ENCODE assay signal across 26 cellular contexts in genomic region chrX:4193500-4193899, GRCh38.
"Had no signal": no experiment of that assay in that cellular context is flagged by ENCODE, and none has a peak within 500 bp of the region (broad histone marks: within the 10 kb centered on the region; RNA-seq: fewer than 3 reads in every experiment).

No MANE protein-coding gene starts in this region.

- H2AFZ ChIP-seq: neural progenitor cell had no signal

- H3K27me3 ChIP-seq: neural progenitor cell, ovary, right atrium auricular region, stomach, testis, thyroid gland, transverse colon, upper lobe of left lung, vagina had no signal

- H3K27ac Mint-ChIP-seq: mesothelial cell of epicardium; naive B cell; natural killer cell; nephron progenitor cell; neural progenitor cell; progenitor cell of endocrine pancreas; stimulated activated naive B cell treated with anti-CD40 and anti-IgM and Interleukin-4, amounts not matched to agents 10 μg/mL and 1 μg/mL and 100 μg/mL, for 72 hours had no signal

- H3K27ac ChIP-seq: left ventricle myocardium inferior, neural progenitor cell, ovary, right atrium auricular region, skin epidermis, stomach, testis, thyroid gland, transverse colon, upper lobe of left lung, vagina had no signal

- H3K4me1 Mint-ChIP-seq: naive B cell; natural killer cell; nephron progenitor cell; neural progenitor cell; stimulated activated naive B cell treated with anti-CD40 and anti-IgM and Interleukin-4, amounts not matched to agents 10 μg/mL and 1 μg/mL and 100 μg/mL, for 72 hours had no signal

- H3K4me2 ChIP-seq: neural progenitor cell had no signal

- H3K27me3 Mint-ChIP-seq: naive B cell; progenitor cell of endocrine pancreas; stimulated activated naive B cell treated with anti-CD40 and anti-IgM and Interleukin-4, amounts not matched to agents 10 μg/mL and 1 μg/mL and 100 μg/mL, for 72 hours had no signal

- H3K9ac ChIP-seq: neural progenitor cell had no signal

- H3K4me1 ChIP-seq: left ventricle myocardium inferior, neural progenitor cell, right atrium auricular region, stomach, testis, thyroid gland, transverse colon, upper lobe of left lung, vagina had no signal

- H3K4me3 Mint-ChIP-seq: mesothelial cell of epicardium; naive B cell; natural killer cell; nephron progenitor cell; neural progenitor cell; stimulated activated naive B cell treated with anti-CD40 and anti-IgM and Interleukin-4, amounts not matched to agents 10 μg/mL and 1 μg/mL and 100 μg/mL, for 72 hours had no signal

- H3K9me3 Mint-ChIP-seq: mesothelial cell of epicardium, nephron progenitor cell, neural progenitor cell had no signal

- H3K9me3 ChIP-seq: left ventricle myocardium inferior, ovary, right atrium auricular region, stomach, testis, thyroid gland, transverse colon, upper lobe of left lung, vagina had no signal

- H3K4me3 ChIP-seq: left ventricle myocardium inferior, lung, neural progenitor cell, ovary, right atrium auricular region, skin epidermis, stomach, testis, thyroid gland, transverse colon, upper lobe of left lung, vagina had no signal

- H3K36me3 Mint-ChIP-seq: mesothelial cell of epicardium; naive B cell; natural killer cell; neural progenitor cell; stimulated activated naive B cell treated with anti-CD40 and anti-IgM and Interleukin-4, amounts not matched to agents 10 μg/mL and 1 μg/mL and 100 μg/mL, for 72 hours had no signal

- ATAC-seq: natural killer cell; sciatic nerve; stimulated activated naive B cell treated with anti-CD40 and anti-IgM and Interleukin-4, amounts not matched to agents 10 μg/mL and 1 μg/mL and 100 μg/mL, for 72 hours; stimulated activated naive CD8-positive, alpha-beta T cell treated with anti-CD3 and anti-CD28 coated beads, Interleukin-15, Interleukin-2, amounts not matched to agents 100 U/mL and 50 U/mL, for 24 hours had no signal

- H3K36me3 ChIP-seq: left ventricle myocardium inferior, neural progenitor cell, ovary, right atrium auricular region, stomach, thyroid gland, transverse colon, upper lobe of left lung, vagina had no signal

- DNase-seq: islet precursor cell; left ventricle myocardium inferior; mesendoderm; naive B cell; natural killer cell; nephron progenitor cell; ovary; stimulated activated CD4-positive, alpha-beta T cell treated with anti-CD3 and anti-CD28 coated beads, Interleukin-12 subunit alpha, Interleukin-12 subunit beta, amount 100 ng/mL, for 4 hours; stimulated activated CD4-positive, alpha-beta T cell treated with anti-CD3 and anti-CD28 coated beads, Interleukin-15, amount 100 ng/mL, for 24 hours; stimulated activated CD4-positive, alpha-beta T cell treated with anti-CD3 and anti-CD28 coated beads, Interleukin-2, amount 100 ng/mL, for 24 hours; stimulated activated CD4-positive, alpha-beta T cell treated with anti-CD3 and anti-CD28 coated beads, Interleukin-4, amount 100 ng/mL, for 1 hour; stimulated activated naive B cell treated with anti-CD40 and anti-IgM and Interleukin-4, amounts not matched to agents 10 μg/mL and 1 μg/mL and 100 μg/mL, for 72 hours; stimulated activated naive CD8-positive, alpha-beta T cell treated with anti-CD3 and anti-CD28 coated beads, Interleukin-15, Interleukin-2, amounts not matched to agents 100 U/mL and 50 U/mL, for 24 hours; stomach; testis; thyroid gland; transverse colon; upper lobe of left lung had no signal
